Comparison of ENCODE assay signal across 14 cellular contexts in genomic region chr3:155549087-155549486, GRCh38.
A peak's percentile ranks its signal among the peaks of the same experiment; 100 is the strongest.
DNase-seq lines count a peak whose midpoint lies in the region; ATAC-seq, FAIRE-seq and TF ChIP-seq lines count a peak whose summit lies in the region.
"Had no signal": no experiment of that assay in that cellular context is flagged by ENCODE, and none has a peak within 500 bp of the region (broad histone marks: within the 10 kb centered on the region; RNA-seq: fewer than 3 reads in every experiment).

No MANE protein-coding gene starts in this region.

- peak overlapping the region in 7 of 11 experiments; percentile 33 to 72 (median 64); a peak in 11 of 22 replicates for H3K9ac ChIP-seq in BLaER1 treated with 17β-estradiol and CSF1 and Interleukin-3, amounts not matched to agents 10 nM and 100 nM
- H3K9ac ChIP-seq in Loucy (ENCODE audit: low read depth, low read length, poor library complexity, severe bottlenecking), result peak overlapping the region; percentile 29

- H3K27ac ChIP-seq in BLaER1 treated with 17β-estradiol and CSF1 and Interleukin-3, amounts not matched to agents 10 nM and 100 nM, result peak overlapping the region in 8 of 11 experiments; percentile 43 to 91 (median 76); a peak in 16 of 22 replicates
- H3K27ac ChIP-seq in pancreas, result no peak overlapping the region
- H3K27ac ChIP-seq: gastroesophageal sphincter had no signal

- FAIRE-seq in GM19239 (lab: Jason Lieb, UNC), result peak; percentile 54
- FAIRE-seq in pancreas (lab: Jason Lieb, UNC), result no peak

- peaks cover 25% of the 10 kb centered on the region; the same call in 1 of the 2 replicates for H3K79me2 ChIP-seq in Loucy (ENCODE audit: insufficient read depth, low read length)

- TF ChIP-seq CTCF in Loucy (conservative IDR thresholded peaks at IDR 0.05; ENCODE audit: low read length) (no peak), pancreas (IDR thresholded peaks at IDR 0.05) (no peak)

- peaks cover 0 to 32% (median 0%) of the 10 kb centered on the region in 11 experiments; a peak in 2 of 22 replicates for H3K36me3 ChIP-seq in BLaER1 treated with 17β-estradiol and CSF1 and Interleukin-3, amounts not matched to agents 10 nM and 100 nM
- no peaks in the 10 kb centered on the region for H3K36me3 ChIP-seq in Loucy (ENCODE audit: insufficient read depth, low read length)
- no peaks in the 10 kb centered on the region for H3K36me3 ChIP-seq in pancreas
- H3K36me3 ChIP-seq: gastroesophageal sphincter had no signal

- intact Hi-C loops in pancreas (cut with DNase I), result no loop called here

- WGBS in pancreas, 2 donors, result 89 to 96% methylated on average over 2 of the region's 2 CpGs

- H2AFZ ChIP-seq in Loucy (ENCODE audit: low read length), result no peak overlapping the region

- ATAC-seq in HG02870 (IDR thresholded peaks at IDR 0.05; ENCODE audit: unreplicated experiment) (peak; percentile 65), pancreas (no peak)
- ATAC-seq: gastroesophageal sphincter, SK-N-SH treated with all-trans-retinoic acid at 6 μM for 48 hours had no signal

- 0 out of 2 replicates have a peak, but pooled peaks cover 2% of the 10 kb centered on the region for H3F3A ChIP-seq in Loucy (ENCODE audit: low read depth)

- H4K20me1 ChIP-seq in BLaER1 treated with 17β-estradiol and CSF1 and Interleukin-3, amounts not matched to agents 10 nM and 100 nM, result no peaks in the 10 kb centered on the region
- H4K20me1 ChIP-seq in Loucy (ENCODE audit: insufficient read depth, low read length, poor library complexity, severe bottlenecking), result no peaks in the 10 kb centered on the region

- H3K9me2 ChIP-seq in Loucy (replicated peaks; ENCODE audit: low read depth, low read length), result no peaks in the 10 kb centered on the region

- no peaks in the 10 kb centered on the region for H3K27me3 ChIP-seq in BLaER1 treated with 17β-estradiol and CSF1 and Interleukin-3, amounts not matched to agents 10 nM and 100 nM
- H3K27me3 ChIP-seq in Loucy (ENCODE audit: insufficient read depth, low read length, poor library complexity, severe bottlenecking) (no peaks in the 10 kb centered on the region), pancreas (no peaks in the 10 kb centered on the region)
- H3K27me3 ChIP-seq: gastroesophageal sphincter had no signal

- H3K4me2 ChIP-seq in BLaER1 treated with 17β-estradiol and CSF1 and Interleukin-3, amounts not matched to agents 10 nM and 100 nM, result peak overlapping the region; percentile 12 to 77 (median 67); a peak in 21 of 22 replicates
- peak overlapping the region; percentile 59 for H3K4me2 ChIP-seq in Loucy (ENCODE audit: low read depth, low read length, poor library complexity, severe bottlenecking)
- H3K4me2 ChIP-seq: smooth muscle cell had no signal

- no peak overlapping the region for H3K4me3 ChIP-seq in BLaER1 treated with 17β-estradiol and CSF1 and Interleukin-3, amounts not matched to agents 10 nM and 100 nM
- H3K4me3 ChIP-seq in Loucy (ENCODE audit: low read length, poor library complexity, severe bottlenecking), result peak overlapping the region; percentile 10
- no peak overlapping the region for H3K4me3 ChIP-seq in pancreas
- H3K4me3 ChIP-seq: gastroesophageal sphincter, smooth muscle cell had no signal

- peaks cover 30 to 62% (median 58%) of the 10 kb centered on the region in 10 experiments for H3K4me1 ChIP-seq in BLaER1 treated with 17β-estradiol and CSF1 and Interleukin-3, amounts not matched to agents 10 nM and 100 nM
- H3K4me1 ChIP-seq in Loucy (ENCODE audit: insufficient read depth, low read length, poor library complexity, severe bottlenecking), result peaks cover 58% of the 10 kb centered on the region
- no peaks in the 10 kb centered on the region for H3K4me1 ChIP-seq in pancreas
- H3K4me1 ChIP-seq: gastroesophageal sphincter had no signal

- H3K9me3 ChIP-seq in BLaER1 treated with 17β-estradiol and CSF1 and Interleukin-3, amounts not matched to agents 10 nM and 100 nM (replicated peaks in 1 of 11), result peaks cover 0 to 8% (median 0%) of the 10 kb centered on the region in 11 experiments; a peak in 5 of 22 replicates
- H3K9me3 ChIP-seq in Loucy (ENCODE audit: insufficient read depth, low read depth, low read length) (no peaks in the 10 kb centered on the region), pancreas (no peaks in the 10 kb centered on the region)
- H3K9me3 ChIP-seq: gastroesophageal sphincter had no signal

- DNase-seq in GM19239 (ENCODE audit: insufficient read length, low spot score) (no peak), D341Med (ENCODE audit: low spot score) (no peak), NCI-H1436 treated with DMSO at 0.1 percent for 48 hours (lab: John Stamatoyannopoulos, UW) (no peak), pancreas (no peak), HCEC 1CT (no peak)
- DNase-seq: activated CD8-positive, alpha-beta memory T cell treated with anti-CD3 and anti-CD28 coated beads, Interleukin-2, amount 50 U/mL, for 4 hours; IMR-90; NCI-H345 had no signal

Comparison
In these comparisons a context has a peak if more than half of its experiments do, and no peak if none do; other contexts are left out.
1. H3K27ac ChIP-seq: peak in BLaER1 treated with 17β-estradiol and CSF1 and Interleukin-3, amounts not matched to agents 10 nM and 100 nM (8 of 11); none in pancreas (0 of 4).